In genomic region chr13:113933901-113934300, GRCh38 we compare ENCODE assay signal across 15 cellular contexts. TPM values are rescaled to one million over a fixed set of nuclear protein-coding genes. Genes with fewer than 3 reads are reported as not detected.
DNase-seq lines count a peak whose midpoint lies in the region; ATAC-seq and TF ChIP-seq lines count a peak whose summit lies in the region.
"Had no signal": no experiment of that assay in that cellular context is flagged by ENCODE, and none has a peak within 500 bp of the region (broad histone marks: within the 10 kb centered on the region; RNA-seq: fewer than 3 reads in every experiment).

No MANE protein-coding gene starts in this region.

- H3K27me3 Mint-ChIP-seq in nephron (ENCODE audit: low read depth) = peaks cover 15% of the 10 kb centered on the region

- ATAC-seq in gastroesophageal sphincter (no peak), GM21360 (IDR thresholded peaks at IDR 0.05; ENCODE audit: unreplicated experiment) (no peak)
- ATAC-seq: HCT116 had no signal

- peak in 2 of 3 donors; percentile 24 to 26 for DNase-seq in Peyer's patch
- DNase-seq in SJCRH30 = peak; percentile 73 to 80
- peak; percentile 33 for DNase-seq in spleen
- no peak for DNase-seq in BE2C
- DNase-seq: GM23248, IMR-90, Kasumi-1, NCI-H187 treated with DMSO at 0.1 percent for 48 hours, NCI-H2171, NCI-H774 had no signal

- TF ChIP-seq EP300 in gastroesophageal sphincter (IDR thresholded peaks at IDR 0.05) = no peak

- no peaks in the 10 kb centered on the region for H3K9me3 Mint-ChIP-seq in nephron

- peak overlapping the region in 2 of 3 experiments; percentile 44 for H3K27ac Mint-ChIP-seq in nephron

- peaks cover 0 to 15% (median 0%) of the 10 kb centered on the region in 4 donors for H3K4me1 ChIP-seq in Peyer's patch
- peaks cover 28% of the 10 kb centered on the region for H3K4me1 ChIP-seq in SJCRH30
- H3K4me1 ChIP-seq in spleen = peaks cover 0 to 18% (median 0%) of the 10 kb centered on the region in 6 donors
- peaks cover 1% of the 10 kb centered on the region; the same call in 1 of the 2 replicates for H3K4me1 ChIP-seq in BE2C
- H3K4me1 ChIP-seq in gastroesophageal sphincter = peaks cover 0 to 48% (median 15%) of the 10 kb centered on the region in 3 donors

- H3K9me3 ChIP-seq in Peyer's patch = no peaks in the 10 kb centered on the region
- H3K9me3 ChIP-seq in SJCRH30 (replicated peaks) = no peaks in the 10 kb centered on the region
- H3K9me3 ChIP-seq in spleen = no peaks in the 10 kb centered on the region
- no peaks in the 10 kb centered on the region for H3K9me3 ChIP-seq in BE2C
- H3K9me3 ChIP-seq in gastroesophageal sphincter = no peaks in the 10 kb centered on the region

- TF ChIP-seq POLR2A in Peyer's patch (IDR thresholded peaks at IDR 0.05) (no peak), spleen (IDR thresholded peaks at IDR 0.05) (no peak), gastroesophageal sphincter (IDR thresholded peaks at IDR 0.05) (no peak)

- H3K4me3 ChIP-seq in Peyer's patch (no peak overlapping the region), SJCRH30 (no peak overlapping the region), spleen (no peak overlapping the region), BE2C (ENCODE audit: low read depth, low read length) (no peak overlapping the region), gastroesophageal sphincter (no peak overlapping the region)
- H3K4me3 ChIP-seq: GM23248 had no signal

- no peak overlapping the region for H3K27ac ChIP-seq in Peyer's patch
- H3K27ac ChIP-seq in SJCRH30 = no peak overlapping the region
- H3K27ac ChIP-seq in spleen = no peak overlapping the region
- no peak overlapping the region for H3K27ac ChIP-seq in gastroesophageal sphincter
- H3K27ac ChIP-seq: GM23248 had no signal

- H3K36me3 Mint-ChIP-seq in nephron (ENCODE audit: low read depth) = no peaks in the 10 kb centered on the region

- 91 to 97% (median 94%) methylated on average over 22 of the region's 22 CpGs for WGBS in spleen, 5 donors
- WGBS in gastroesophageal sphincter (ENCODE audit: low coverage in 1 of 2), 2 donors = 91 to 99% methylated on average over 8 to 14 of the region's 22 CpGs

- no peaks in the 10 kb centered on the region for H3K27me3 ChIP-seq in Peyer's patch
- peaks cover 2% of the 10 kb centered on the region for H3K27me3 ChIP-seq in SJCRH30
- H3K27me3 ChIP-seq in spleen (replicated peaks in 1 of 7) = peaks cover 0 to 69% (median 0%) of the 10 kb centered on the region in 7 donors
- H3K27me3 ChIP-seq in BE2C = no peaks in the 10 kb centered on the region
- no peaks in the 10 kb centered on the region for H3K27me3 ChIP-seq in gastroesophageal sphincter

- no peaks in the 10 kb centered on the region for H3K36me3 ChIP-seq in Peyer's patch
- H3K36me3 ChIP-seq in SJCRH30 = no peaks in the 10 kb centered on the region
- H3K36me3 ChIP-seq in spleen = no peaks in the 10 kb centered on the region
- no peaks in the 10 kb centered on the region for H3K36me3 ChIP-seq in BE2C
- no peaks in the 10 kb centered on the region for H3K36me3 ChIP-seq in gastroesophageal sphincter

- intact Hi-C loops in spleen (cut with DNase I; ENCODE audit: low total_unique reads) = no loop called here

- H3K4me1 Mint-ChIP-seq in nephron = peaks cover 47% of the 10 kb centered on the region

- H3K4me3 Mint-ChIP-seq in nephron = no peak overlapping the region

- no peak for TF ChIP-seq CTCF in Peyer's patch (IDR thresholded peaks at IDR 0.05)
- no peak for TF ChIP-seq CTCF in nephron (IDR thresholded peaks at IDR 0.05; ENCODE audit: unreplicated experiment in 3 of 3)
- no peak for TF ChIP-seq CTCF in spleen (IDR thresholded peaks at IDR 0.05 in 8 of 11, conservative IDR thresholded peaks at IDR 0.05 in 3 of 11)
- no peak for TF ChIP-seq CTCF in BE2C (IDR thresholded peaks at IDR 0.05; ENCODE audit: low read depth, low read length)
- TF ChIP-seq CTCF in gastroesophageal sphincter (IDR thresholded peaks at IDR 0.05) = no peak

RNA-seq across cellular contexts. Expression of gene C13orf46, which starts 40.0 kb away (rescaled TPM):
- total RNA-seq in Peyer's patch (under 1 TPM in 2 of 4 donors, not detected in 2; 0.35 to 0.83 TPM), spleen (1 to 10 TPM in 5 of 7 donors, under 1 TPM in 2; 0.83 to 4.2 (median 2.6) TPM), gastroesophageal sphincter (1 to 10 TPM in 2 of 4 donors, under 1 TPM in 1, not detected in 1; 0.31 to 6.6 (median 5.9) TPM)
- total RNA-seq in SJCRH30 (2014; rRNA removed; shearing (Covaris generic)) = 0.04 TPM in 1 of 2 replicates, not detected in the other
- polyA plus RNA-seq in spleen = under 1 TPM; 0.09 to 0.70 (median 0.13) TPM
- not detected for polyA plus RNA-seq in BE2C (2012; ENCODE audit: insufficient read depth, insufficient read length, low read depth)
- total RNA-seq: GM23248, NCI-H460 had no signal
